In the genomic region with DNA sequence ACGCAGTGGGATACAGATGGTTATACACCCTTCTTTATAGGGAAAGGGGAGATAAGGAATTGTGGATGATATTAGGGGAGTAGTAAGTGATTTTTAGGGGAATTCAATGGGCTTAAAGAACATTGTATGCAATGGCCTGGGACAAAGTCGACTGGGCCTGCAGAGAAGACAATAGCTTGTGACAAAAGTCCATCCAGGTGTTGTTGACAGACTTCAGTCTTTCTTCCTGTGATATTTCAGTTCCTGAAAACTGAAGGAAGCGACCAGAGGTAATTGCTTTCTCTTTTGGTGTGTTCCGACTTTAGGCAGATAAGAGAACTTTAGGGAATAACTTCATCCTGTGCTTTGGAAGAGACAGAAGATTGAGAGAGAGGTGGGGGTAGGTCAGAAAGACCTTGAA, we compare ENCODE assay signal across 29 cellular contexts.
"Had no signal": no experiment of that assay in that cellular context is flagged by ENCODE, and none has a peak within 500 bp of the region (broad histone marks: within the 10 kb centered on the region; RNA-seq: fewer than 3 reads in every experiment).

No MANE protein-coding gene starts in this region.

- H3K27ac ChIP-seq: ascending aorta, breast epithelium, cardiac muscle cell, coronary artery, dorsolateral prefrontal cortex, epithelial cell of prostate, esophagus squamous epithelium had no signal

- H3K27me3 ChIP-seq: ascending aorta, breast epithelium, cardiac muscle cell, dorsolateral prefrontal cortex, esophagus squamous epithelium had no signal

- H3K9me3 ChIP-seq: ascending aorta, breast epithelium, esophagus squamous epithelium had no signal

- H3K4me3 ChIP-seq: ascending aorta, breast epithelium, cardiac muscle cell, coronary artery, dorsolateral prefrontal cortex, esophagus squamous epithelium had no signal

- H3K9me3 Mint-ChIP-seq: activated CD4-positive, alpha-beta memory T cell treated with anti-CD3 and anti-CD28 coated beads for 36 hours; activated naive CD4-positive, alpha-beta T cell treated with anti-CD3 and anti-CD28 coated beads, Interleukin-2, amount 10 ng/mL, durations not matched to agents 7 days and 5 days; activated T-helper 2 cell treated with anti-CD3 and anti-CD28 coated beads, Interferon-gamma antibody, Interleukin-2, Interleukin-4, amounts not matched to agents 10 μg/mL and 5 μg/mL and 100 μg/mL, durations not matched to agents 14 hours and 24 hours and 36 hours; central memory CD8-positive, alpha-beta T cell; dendritic cell treated with granulocyte-macrophage colony-stimulating factor and Interleukin-4, amounts not matched to agents 40 ng/mL and 50 ng/mL, for 4 days had no signal

- FAIRE-seq: endothelial cell of umbilical vein, frontal cortex had no signal

- H3K36me3 Mint-ChIP-seq: activated CD4-positive, alpha-beta memory T cell treated with anti-CD3 and anti-CD28 coated beads for 36 hours; activated CD8-positive, alpha-beta memory T cell treated with anti-CD3 and anti-CD28 coated beads, Interleukin-2, amount 10 ng/mL, durations not matched to agents 7 days and 5 days; activated naive CD4-positive, alpha-beta T cell treated with anti-CD3 and anti-CD28 coated beads, Interleukin-2, amount 10 ng/mL, durations not matched to agents 7 days and 5 days; activated naive CD4-positive, alpha-beta T cell treated with anti-CD3 and anti-CD28 coated beads, Interleukin-2, amount 50 U/mL, for 72 hours; activated naive CD8-positive, alpha-beta T cell treated with anti-CD3 and anti-CD28 coated beads, Interleukin-2, amount 10 ng/mL, durations not matched to agents 7 days and 5 days; brain had no signal

- ATAC-seq: activated CD4-positive, alpha-beta T cell treated with anti-CD3 and anti-CD28 coated beads for 36 hours; activated CD8-positive, alpha-beta memory T cell treated with anti-CD3 and anti-CD28 coated beads, Interleukin-2, amount 10 ng/mL, durations not matched to agents 7 days and 5 days; activated CD8-positive, alpha-beta T cell treated with anti-CD3 and anti-CD28 coated beads, Interleukin-2, amount 10 ng/mL, durations not matched to agents 7 days and 5 days; activated naive CD4-positive, alpha-beta T cell treated with anti-CD3 and anti-CD28 coated beads, Interleukin-2, amount 50 U/mL, for 72 hours had no signal

- H3K36me3 ChIP-seq: ascending aorta, breast epithelium, cardiac muscle cell, esophagus squamous epithelium had no signal

- H3K27me3 Mint-ChIP-seq: dendritic cell treated with granulocyte-macrophage colony-stimulating factor and Interleukin-4, amounts not matched to agents 40 ng/mL and 50 ng/mL, for 4 days had no signal

- H3K4me1 Mint-ChIP-seq: activated CD4-positive, alpha-beta T cell treated with anti-CD3 and anti-CD28 coated beads for 36 hours; activated CD4-positive, alpha-beta T cell treated with anti-CD3 and anti-CD28 coated beads, Interleukin-2, amount 10 ng/mL, durations not matched to agents 24 days and 14 days; activated CD8-positive, alpha-beta memory T cell treated with anti-CD3 and anti-CD28 coated beads, Interleukin-2, amount 10 ng/mL, durations not matched to agents 7 days and 5 days; activated naive CD4-positive, alpha-beta T cell treated with anti-CD3 and anti-CD28 coated beads, Interleukin-2, amount 10 ng/mL, durations not matched to agents 7 days and 5 days; activated naive CD8-positive, alpha-beta T cell treated with anti-CD3 and anti-CD28 coated beads, Interleukin-2, amount 10 ng/mL, durations not matched to agents 7 days and 5 days; central memory CD8-positive, alpha-beta T cell had no signal

- H3K4me1 ChIP-seq: ascending aorta, breast epithelium, esophagus squamous epithelium had no signal

- DNase-seq: activated CD4-positive, alpha-beta memory T cell treated with anti-CD3 and anti-CD28 coated beads for 36 hours; activated CD4-positive, alpha-beta T cell treated with anti-CD3 and anti-CD28 coated beads for 36 hours; activated CD4-positive, CD25-positive, alpha-beta regulatory T cell; activated CD4-positive, CD25-positive, alpha-beta regulatory T cell treated with anti-CD3 and anti-CD28 coated beads, Interleukin-2, amount 50 U/mL, for 72 hours; activated CD8-positive, alpha-beta memory T cell treated with anti-CD3 and anti-CD28 coated beads, Interleukin-2, amount 10 ng/mL, durations not matched to agents 7 days and 5 days; activated CD8-positive, alpha-beta memory T cell treated with anti-CD3 and anti-CD28 coated beads, Interleukin-2, amount 50 U/mL, for 4 hours; activated CD8-positive, alpha-beta T cell treated with anti-CD3 and anti-CD28 coated beads, Interleukin-2, amount 10 ng/mL, durations not matched to agents 7 days and 5 days; activated effector memory CD4-positive, alpha-beta T cell treated with anti-CD3 and anti-CD28 coated beads, Interleukin-2, amount 50 U/mL, for 16 hours; activated naive CD4-positive, alpha-beta T cell treated with anti-CD3 and anti-CD28 coated beads, Interleukin-2, amount 10 ng/mL, durations not matched to agents 7 days and 5 days; activated naive CD8-positive, alpha-beta T cell treated with anti-CD3 and anti-CD28 coated beads, Interleukin-2, amount 10 ng/mL, durations not matched to agents 7 days and 5 days; activated T-cell treated with anti-CD3 and anti-CD28 coated beads, Interleukin-2, amount 50 U/mL, for 1 hour; activated T-cell treated with anti-CD3 and anti-CD28 coated beads, Interleukin-2, amount 50 U/mL, for 48 hours; dorsolateral prefrontal cortex; effector memory CD4-positive, alpha-beta T cell; esophagus squamous epithelium had no signal

- H3K4me3 Mint-ChIP-seq: activated CD4-positive, alpha-beta memory T cell treated with anti-CD3 and anti-CD28 coated beads for 36 hours; activated CD4-positive, alpha-beta T cell treated with anti-CD3 and anti-CD28 coated beads for 36 hours; activated CD4-positive, alpha-beta T cell treated with anti-CD3 and anti-CD28 coated beads, Interleukin-2, amount 10 ng/mL, durations not matched to agents 24 days and 14 days; activated CD8-positive, alpha-beta memory T cell treated with anti-CD3 and anti-CD28 coated beads, Interleukin-2, amount 10 ng/mL, durations not matched to agents 7 days and 5 days; activated CD8-positive, alpha-beta T cell treated with anti-CD3 and anti-CD28 coated beads, Interleukin-2, amount 10 ng/mL, durations not matched to agents 7 days and 5 days; activated naive CD4-positive, alpha-beta T cell treated with anti-CD3 and anti-CD28 coated beads, Interleukin-2, amount 10 ng/mL, durations not matched to agents 7 days and 5 days; activated naive CD8-positive, alpha-beta T cell treated with anti-CD3 and anti-CD28 coated beads, Interleukin-2, amount 10 ng/mL, durations not matched to agents 7 days and 5 days; activated T-helper 1 cell treated with anti-CD3 and anti-CD28 coated beads, Interleukin-12 subunit alpha, Interleukin-12 subunit beta, Interleukin-2, Interleukin-4 antibody, amounts not matched to agents 30 ng/mL and 10 ng/mL and 1 ng/mL, durations not matched to agents 14 hours and 24 hours and 36 hours; brain; central memory CD8-positive, alpha-beta T cell; dendritic cell treated with granulocyte-macrophage colony-stimulating factor and Interleukin-4, amounts not matched to agents 40 ng/mL and 50 ng/mL, for 4 days had no signal

- H3K27ac Mint-ChIP-seq: activated CD4-positive, alpha-beta memory T cell treated with anti-CD3 and anti-CD28 coated beads for 36 hours; activated CD4-positive, alpha-beta T cell treated with anti-CD3 and anti-CD28 coated beads for 36 hours; activated CD4-positive, alpha-beta T cell treated with anti-CD3 and anti-CD28 coated beads, Interleukin-2, amount 10 ng/mL, durations not matched to agents 24 days and 14 days; activated CD8-positive, alpha-beta memory T cell treated with anti-CD3 and anti-CD28 coated beads, Interleukin-2, amount 10 ng/mL, durations not matched to agents 7 days and 5 days; activated CD8-positive, alpha-beta T cell treated with anti-CD3 and anti-CD28 coated beads, Interleukin-2, amount 10 ng/mL, durations not matched to agents 7 days and 5 days; activated naive CD4-positive, alpha-beta T cell treated with anti-CD3 and anti-CD28 coated beads, Interleukin-2, amount 10 ng/mL, durations not matched to agents 7 days and 5 days; activated naive CD4-positive, alpha-beta T cell treated with anti-CD3 and anti-CD28 coated beads, Interleukin-2, amount 50 U/mL, for 72 hours; activated naive CD8-positive, alpha-beta T cell treated with anti-CD3 and anti-CD28 coated beads, Interleukin-2, amount 10 ng/mL, durations not matched to agents 7 days and 5 days; activated T-helper 1 cell treated with anti-CD3 and anti-CD28 coated beads, Interleukin-12 subunit alpha, Interleukin-12 subunit beta, Interleukin-2, Interleukin-4 antibody, amounts not matched to agents 30 ng/mL and 10 ng/mL and 1 ng/mL, durations not matched to agents 14 hours and 24 hours and 36 hours; activated T-helper 2 cell treated with anti-CD3 and anti-CD28 coated beads, Interferon-gamma antibody, Interleukin-2, Interleukin-4, amounts not matched to agents 10 μg/mL and 5 μg/mL and 100 μg/mL, durations not matched to agents 14 hours and 24 hours and 36 hours; dendritic cell treated with granulocyte-macrophage colony-stimulating factor and Interleukin-4, amounts not matched to agents 40 ng/mL and 50 ng/mL, for 4 days had no signal
